9 cellular contexts compared by ENCODE assay signal in the genomic region with DNA sequence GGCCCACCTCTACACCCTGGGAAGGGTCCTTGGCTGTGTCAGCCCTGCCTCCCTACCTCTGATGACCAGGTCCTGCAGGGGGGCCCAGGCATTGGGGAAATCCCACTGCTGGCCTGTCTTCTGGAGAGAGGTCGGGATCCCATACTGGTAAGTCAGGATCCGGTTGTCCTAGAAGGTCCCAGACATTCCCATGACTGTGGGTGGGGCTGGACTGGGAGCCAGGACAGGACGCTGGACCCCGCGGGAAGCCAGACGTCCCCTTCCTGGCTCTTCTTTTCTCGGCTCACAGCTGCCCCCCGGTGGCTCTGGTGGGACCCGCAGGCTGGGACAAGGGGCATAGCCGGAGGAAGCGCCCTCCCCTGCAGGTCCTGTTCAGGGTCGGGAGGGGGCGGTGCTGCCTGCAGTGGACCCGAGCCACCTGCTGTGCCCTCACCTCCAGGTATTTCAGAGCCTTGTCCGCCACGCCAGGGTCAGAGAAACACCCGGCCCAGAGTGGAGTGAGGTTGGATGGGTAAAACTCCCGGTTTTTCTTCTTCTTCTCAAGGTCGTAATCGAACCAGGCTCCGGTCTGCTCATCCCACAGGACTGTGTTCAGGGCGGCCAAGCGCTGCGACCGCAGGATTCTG. TPM values are rescaled to one million over a fixed set of nuclear protein-coding genes. Genes with fewer than 3 reads are reported as not detected.
DNase-seq lines count a peak whose midpoint lies in the region; ATAC-seq and TF ChIP-seq lines count a peak whose summit lies in the region.
"Had no signal": no experiment of that assay in that cellular context is flagged by ENCODE, and none has a peak within 500 bp of the region (broad histone marks: within the 10 kb centered on the region; RNA-seq: fewer than 3 reads in every experiment).

No MANE protein-coding gene starts in this region.

- no peaks in the 10 kb centered on the region for H3K27me3 ChIP-seq in CD4-positive, CD25-positive, alpha-beta regulatory T cell (ENCODE audit: control insufficient read depth, insufficient read depth, low read length)
- H3K27me3 ChIP-seq in Loucy (ENCODE audit: insufficient read depth, low read length, poor library complexity, severe bottlenecking) (no peaks in the 10 kb centered on the region), neural cell (ENCODE audit: insufficient read depth, low read depth, low read length) (no peaks in the 10 kb centered on the region)

- H3K4me3 Mint-ChIP-seq in CD4-positive, CD25-positive, alpha-beta regulatory T cell, result peak overlapping the region in 1 of 4 donors; percentile 28
- H3K4me3 Mint-ChIP-seq in activated T-helper 17 cell treated with anti-CD3 and anti-CD28 coated beads, Interleukin-2, amount 50 U/mL, for 72 hours, result no peak overlapping the region

- no peaks in the 10 kb centered on the region for H3K36me3 ChIP-seq in CD4-positive, CD25-positive, alpha-beta regulatory T cell (ENCODE audit: control insufficient read depth, insufficient read depth, low read length)
- H3K36me3 ChIP-seq in Loucy (ENCODE audit: insufficient read depth, low read length) (no peaks in the 10 kb centered on the region), neural cell (ENCODE audit: insufficient read depth, low read length) (peaks cover 10% of the 10 kb centered on the region)

- H3K36me3 Mint-ChIP-seq in CD4-positive, CD25-positive, alpha-beta regulatory T cell, result no peaks in the 10 kb centered on the region
- H3K36me3 Mint-ChIP-seq in activated T-helper 17 cell treated with anti-CD3 and anti-CD28 coated beads, Interleukin-2, amount 50 U/mL, for 72 hours (ENCODE audit: low read depth), result no peaks in the 10 kb centered on the region
- H3K36me3 Mint-ChIP-seq: IgD-negative memory B cell had no signal

- no peak overlapping the region for H3K27ac ChIP-seq in CD4-positive, CD25-positive, alpha-beta regulatory T cell (ENCODE audit: insufficient read depth, low read length, poor library complexity, severe bottlenecking)
- H3K27ac ChIP-seq in neural cell (ENCODE audit: low read length), result no peak overlapping the region

- H3K4me1 Mint-ChIP-seq in CD4-positive, CD25-positive, alpha-beta regulatory T cell, result peaks cover 0 to 8% (median 3%) of the 10 kb centered on the region in 4 donors
- H3K4me1 Mint-ChIP-seq in activated T-helper 17 cell treated with anti-CD3 and anti-CD28 coated beads, Interleukin-2, amount 50 U/mL, for 72 hours, result no peaks in the 10 kb centered on the region

- no peaks in the 10 kb centered on the region for H3K27me3 Mint-ChIP-seq in CD4-positive, CD25-positive, alpha-beta regulatory T cell
- H3K27me3 Mint-ChIP-seq in activated T-helper 17 cell treated with anti-CD3 and anti-CD28 coated beads, Interleukin-2, amount 50 U/mL, for 72 hours, result no peaks in the 10 kb centered on the region

- ATAC-seq in CD4-positive, CD25-positive, alpha-beta regulatory T cell (ENCODE audit: low read depth in 2 of 2), result peak; percentile 97 to 99
- peak; percentile 76 for ATAC-seq in GM21447 (IDR thresholded peaks at IDR 0.05; ENCODE audit: unreplicated experiment)
- peak; percentile 91 for ATAC-seq in activated T-helper 17 cell treated with anti-CD3 and anti-CD28 coated beads, Interleukin-2, amount 50 U/mL, for 72 hours (replicated peaks)

- H3K9ac ChIP-seq in Loucy (ENCODE audit: low read depth, low read length, poor library complexity, severe bottlenecking) (peak overlapping the region; percentile 58), neural cell (ENCODE audit: low read length) (no peak overlapping the region)

- no peak overlapping the region for H3K27ac Mint-ChIP-seq in CD4-positive, CD25-positive, alpha-beta regulatory T cell
- H3K27ac Mint-ChIP-seq in activated T-helper 17 cell treated with anti-CD3 and anti-CD28 coated beads, Interleukin-2, amount 50 U/mL, for 72 hours, result no peak overlapping the region
- H3K27ac Mint-ChIP-seq: IgD-negative memory B cell had no signal

- peaks cover 4% of the 10 kb centered on the region for H3K4me1 ChIP-seq in CD4-positive, CD25-positive, alpha-beta regulatory T cell (ENCODE audit: control insufficient read depth, insufficient read depth, low read length, poor library complexity, severe bottlenecking)
- H3K4me1 ChIP-seq in Loucy (ENCODE audit: insufficient read depth, low read length, poor library complexity, severe bottlenecking), result peaks cover 15% of the 10 kb centered on the region

- H2AFZ ChIP-seq in Loucy (ENCODE audit: low read length), result peak overlapping the region; percentile 97
- H2AFZ ChIP-seq in neural cell (ENCODE audit: low read depth, low read length), result no peak overlapping the region

- TF ChIP-seq CTCF in Loucy (conservative IDR thresholded peaks at IDR 0.05; ENCODE audit: low read length) (peak; percentile 93), fibroblast of pulmonary artery (IDR thresholded peaks at IDR 0.05; ENCODE audit: low read length, missing control alignments) (peak; percentile 88), neural cell (IDR thresholded peaks at IDR 0.05; ENCODE audit: poor library complexity, severe bottlenecking) (peak; percentile 86)

- no peak for TF ChIP-seq EP300 in neural cell (conservative IDR thresholded peaks at IDR 0.05; ENCODE audit: poor library complexity, severe bottlenecking)

- no peaks in the 10 kb centered on the region for H4K20me1 ChIP-seq in Loucy (ENCODE audit: insufficient read depth, low read length, poor library complexity, severe bottlenecking)
- no peaks in the 10 kb centered on the region for H4K20me1 ChIP-seq in neural cell (ENCODE audit: insufficient read depth)

- peak; percentile 75 to 85 (median 83) for DNase-seq in CD4-positive, CD25-positive, alpha-beta regulatory T cell
- DNase-seq in RPMI7951 (ENCODE audit: low read depth) (peak; percentile 76), fibroblast of pulmonary artery (ENCODE audit: low read depth) (peak; percentile 80)
- DNase-seq in stimulated activated naive CD4-positive, alpha-beta T cell treated with Interleukin-2 at 50 U/mL for 16 hours (lab: John Stamatoyannopoulos, UW), result peak; percentile 84

- TF ChIP-seq RAD21 in neural cell (conservative IDR thresholded peaks at IDR 0.05), result peak; percentile 68

- no peaks in the 10 kb centered on the region for H3F3A ChIP-seq in Loucy (ENCODE audit: low read depth)
- no peaks in the 10 kb centered on the region for H3F3A ChIP-seq in neural cell (ENCODE audit: insufficient read depth, low read length, poor library complexity, severe bottlenecking)

- H3K79me2 ChIP-seq in Loucy (ENCODE audit: insufficient read depth, low read length) (no peaks in the 10 kb centered on the region), neural cell (replicated peaks; ENCODE audit: insufficient read depth, low read length) (no peaks in the 10 kb centered on the region)

- no peaks in the 10 kb centered on the region for H3K9me3 ChIP-seq in CD4-positive, CD25-positive, alpha-beta regulatory T cell (ENCODE audit: control insufficient read depth in 2 of 2, low read length in 2 of 2)
- no peaks in the 10 kb centered on the region for H3K9me3 ChIP-seq in Loucy (ENCODE audit: insufficient read depth, low read depth, low read length)
- H3K9me3 ChIP-seq in neural cell (ENCODE audit: low read length), result no peaks in the 10 kb centered on the region

- H3K9me3 Mint-ChIP-seq in CD4-positive, CD25-positive, alpha-beta regulatory T cell, result no peaks in the 10 kb centered on the region
- H3K9me3 Mint-ChIP-seq in activated T-helper 17 cell treated with anti-CD3 and anti-CD28 coated beads, Interleukin-2, amount 50 U/mL, for 72 hours, result no peaks in the 10 kb centered on the region
- H3K9me3 Mint-ChIP-seq: IgD-negative memory B cell had no signal

- no peak overlapping the region for H3K4me3 ChIP-seq in CD4-positive, CD25-positive, alpha-beta regulatory T cell (ENCODE audit: low read depth, low read length)
- H3K4me3 ChIP-seq in Loucy (ENCODE audit: low read length, poor library complexity, severe bottlenecking) (peak overlapping the region; percentile 67), fibroblast of pulmonary artery (replicated peaks; ENCODE audit: low read depth, low read length) (no peak overlapping the region), neural cell (ENCODE audit: low read length) (no peak overlapping the region)

- H3K4me2 ChIP-seq in Loucy (ENCODE audit: low read depth, low read length, poor library complexity, severe bottlenecking), result peak overlapping the region; percentile 81
- H3K4me2 ChIP-seq in neural cell (ENCODE audit: low read length), result no peak overlapping the region

- no peaks in the 10 kb centered on the region for H3K9me2 ChIP-seq in Loucy (replicated peaks; ENCODE audit: low read depth, low read length)
- H3K9me2 ChIP-seq in neural cell (ENCODE audit: insufficient read depth, low read length), result no peaks in the 10 kb centered on the region

TF ChIP-seq in neural cell, 6 proteins besides CTCF, POLR2A, EP300 and RAD21:
- no peak for TF ChIP-seq MXI1 (conservative IDR thresholded peaks at IDR 0.05; ENCODE audit: poor library complexity, severe bottlenecking)
- peak; percentile 9 for TF ChIP-seq POLR2AphosphoS5 (IDR thresholded peaks at IDR 0.05)
- peak; percentile 74 for TF ChIP-seq SMC3 (conservative IDR thresholded peaks at IDR 0.05; ENCODE audit: poor library complexity)

RNA-seq across cellular contexts. Expression of a gene that starts 20.0 kb away (rescaled TPM):
- not detected for total RNA-seq in CD4-positive, CD25-positive, alpha-beta regulatory T cell
- polyA plus RNA-seq in CD4-positive, CD25-positive, alpha-beta regulatory T cell, result not detected
- not detected in 2 replicates for total RNA-seq in RPMI7951 (2014; rRNA removed; shearing (Covaris generic))
- not detected for total RNA-seq in activated T-helper 17 cell treated with anti-CD3 and anti-CD28 coated beads, Interleukin-2, amount 50 U/mL, for 72 hours
- polyA plus RNA-seq in neural cell, result 0.12 TPM in 1 of 2 replicates, not detected in the other
- polyA minus RNA-seq in neural cell, result not detected in 2 replicates
- polyA plus RNA-seq: IgD-negative memory B cell had no signal

RNA-seq across cellular contexts. Expression of a gene that starts 52.0 kb away (rescaled TPM):
- total RNA-seq in CD4-positive, CD25-positive, alpha-beta regulatory T cell, result 1.2 TPM
- polyA plus RNA-seq in CD4-positive, CD25-positive, alpha-beta regulatory T cell, result under 1 TPM in 3 of 4 donors, not detected in 1; 0.16 to 0.70 (median 0.41) TPM
- 45.1 and 50.9 TPM in 2 replicates for total RNA-seq in RPMI7951 (2014; rRNA removed; shearing (Covaris generic))
- 1 to 10 TPM; 2.2 to 4.7 TPM for total RNA-seq in activated T-helper 17 cell treated with anti-CD3 and anti-CD28 coated beads, Interleukin-2, amount 50 U/mL, for 72 hours
- polyA plus RNA-seq in neural cell, result 114 and 149 TPM in 2 replicates
- 146 and 166 TPM in 2 replicates for polyA minus RNA-seq in neural cell
- polyA plus RNA-seq: IgD-negative memory B cell had no signal
